In the genomic region with DNA sequence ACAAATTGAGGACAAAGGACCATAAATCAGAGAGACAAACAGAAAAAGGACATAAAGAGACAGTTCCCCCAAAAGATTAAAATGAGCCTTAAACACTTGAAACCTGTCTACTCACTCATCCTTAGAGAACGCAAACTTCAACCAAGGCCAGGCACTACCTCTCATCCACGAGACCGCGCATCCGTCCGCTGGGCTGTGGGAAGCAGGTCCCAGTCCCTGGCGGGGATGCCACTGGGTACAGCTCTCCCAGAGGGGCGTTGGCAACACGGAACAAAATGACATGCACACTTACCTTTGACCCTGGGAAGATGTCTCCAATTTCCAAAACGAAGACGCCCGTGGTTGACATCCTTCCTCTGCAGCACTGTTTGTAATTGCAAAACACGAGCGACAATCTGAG, we compare ENCODE assay signal across 24 cellular contexts. TPM values are rescaled to one million over a fixed set of nuclear protein-coding genes. Genes with fewer than 3 reads are reported as not detected.
DNase-seq lines count a peak whose midpoint lies in the region; ATAC-seq, FAIRE-seq and TF ChIP-seq lines count a peak whose summit lies in the region.
"Had no signal": no experiment of that assay in that cellular context is flagged by ENCODE, and none has a peak within 500 bp of the region (broad histone marks: within the 10 kb centered on the region; RNA-seq: fewer than 3 reads in every experiment).

No MANE protein-coding gene starts in this region.

- intact Hi-C loops in K562 (cut with micrococcal nuclease): no loop called here
- intact Hi-C loops in stomach (cut with DNase I; ENCODE audit: low total_unique reads): no loop called here

- H3K4me1 Mint-ChIP-seq in T-helper 2 cell treated with Interferon-gamma antibody and Interleukin-4, amounts not matched to agents 5 μg/mL and 100 μg/mL, for 36 hours (ENCODE audit: low read depth): no peaks in the 10 kb centered on the region
- H3K4me1 Mint-ChIP-seq: CD14-positive monocyte had no signal

- H3K18ac ChIP-seq in neuronal stem cell (ENCODE audit: low read length): no peak overlapping the region

- no peak overlapping the region for H2AK5ac ChIP-seq in neuronal stem cell (ENCODE audit: low read depth, low read length)

- peaks cover 16% of the 10 kb centered on the region for H3K27me3 Mint-ChIP-seq in T-helper 2 cell treated with Interferon-gamma antibody and Interleukin-4, amounts not matched to agents 5 μg/mL and 100 μg/mL, for 36 hours (ENCODE audit: low read depth)

- TF ChIP-seq EP300 in K562 (IDR thresholded peaks at IDR 0.05; ENCODE audit: low read length): no peak
- TF ChIP-seq EP300 in stomach (IDR thresholded peaks at IDR 0.05): no peak

- ATAC-seq in K562: no peak
- ATAC-seq in activated CD4-positive, CD25-positive, alpha-beta regulatory T cell treated with anti-CD3 and anti-CD28 coated beads, Interleukin-2, amount 50 U/mL, for 24 hours: no peak
- ATAC-seq: A549 had no signal

- H3K23ac ChIP-seq in neuronal stem cell (ENCODE audit: low read depth, low read length, poor library complexity): no peak overlapping the region

- no peak overlapping the region for H2AFZ ChIP-seq in K562 (ENCODE audit: low read depth, low read length)
- H2AFZ ChIP-seq in neuronal stem cell (ENCODE audit: low read length): no peak overlapping the region
- H2AFZ ChIP-seq: GM23248 had no signal

- no peak overlapping the region for H2BK5ac ChIP-seq in neuronal stem cell (ENCODE audit: low read length)

- no peaks in the 10 kb centered on the region for H3K79me1 ChIP-seq in neuronal stem cell (ENCODE audit: low read depth, low read length)

- no peaks in the 10 kb centered on the region for H3K9me1 ChIP-seq in K562 (ENCODE audit: control insufficient read depth, insufficient read depth, low read length)

- H3K4me2 ChIP-seq in K562 (ENCODE audit: insufficient read depth, low read length): no peak overlapping the region
- no peak overlapping the region for H3K4me2 ChIP-seq in neuronal stem cell (ENCODE audit: insufficient read depth, low read length, poor library complexity, severe bottlenecking)
- H3K4me2 ChIP-seq: A549 had no signal

- H4K20me1 ChIP-seq in K562 (replicated peaks; ENCODE audit: control insufficient read depth, insufficient read depth, low read length): peaks cover 11% of the 10 kb centered on the region; the same call in 1 of the 2 replicates
- H4K20me1 ChIP-seq: BLaER1 treated with 17β-estradiol and CSF1 and Interleukin-3, amounts not matched to agents 10 nM and 100 nM had no signal

- no peak overlapping the region for H2BK120ac ChIP-seq in neuronal stem cell (ENCODE audit: low read depth, low read length)

- H3K4me3 Mint-ChIP-seq in T-helper 2 cell treated with Interferon-gamma antibody and Interleukin-4, amounts not matched to agents 5 μg/mL and 100 μg/mL, for 36 hours: no peak overlapping the region
- H3K4me3 Mint-ChIP-seq: CD4-positive, alpha-beta T cell; CD8-positive, alpha-beta memory T cell had no signal

- TF ChIP-seq RAD21 in K562 (CRISPR knock-in tag; conservative IDR thresholded peaks at IDR 0.05 in 1 of 2, IDR thresholded peaks at IDR 0.05 in 1 of 2): no peak

- in situ Hi-C loops in K562 (cut with MboI): no loop called here

- no peaks in the 10 kb centered on the region for H3K36me3 Mint-ChIP-seq in T-helper 2 cell treated with Interferon-gamma antibody and Interleukin-4, amounts not matched to agents 5 μg/mL and 100 μg/mL, for 36 hours (ENCODE audit: low read depth)
- H3K36me3 Mint-ChIP-seq: CD14-positive monocyte; CD8-positive, alpha-beta memory T cell had no signal

- no peak overlapping the region for H4K91ac ChIP-seq in neuronal stem cell (ENCODE audit: low read depth, low read length, poor library complexity)

- WGBS in K562 (ENCODE audit: insufficient coverage, low coverage, missing lambda C conversion rate): 35% methylated on average over 14 of the region's 14 CpGs
- no CpG with 5 or more reads among the region's 14 CpGs for WGBS in neuronal stem cell (ENCODE audit: extremely low coverage in 2 of 2, insufficient read length in 2 of 2, insufficient replicate concordance in 1 of 2), 2 donors
- 76 to 92% (median 82%) methylated on average over 13 to 14 of the region's 14 CpGs for WGBS in stomach, 5 donors

- H3K79me2 ChIP-seq in K562 (ENCODE audit: control insufficient read depth, insufficient read depth, low read length): no peaks in the 10 kb centered on the region

- no peak for TF ChIP-seq CTCF in K562 (IDR thresholded peaks at IDR 0.05 in 2 of 3, conservative IDR thresholded peaks at IDR 0.05 in 1 of 3; ENCODE audit: insufficient read depth in 2 of 3, low read depth in 1 of 3, low read length in 3 of 3)
- no peak for TF ChIP-seq CTCF in stomach (IDR thresholded peaks at IDR 0.05)

- H3K36me3 ChIP-seq in K562 (ENCODE audit: control insufficient read depth, insufficient read depth, low read length): no peaks in the 10 kb centered on the region
- no peaks in the 10 kb centered on the region for H3K36me3 ChIP-seq in neuronal stem cell (replicated peaks in 1 of 2; ENCODE audit: control insufficient read depth in 2 of 2, insufficient read depth in 2 of 2, low read length in 2 of 2)
- no peaks in the 10 kb centered on the region for H3K36me3 ChIP-seq in stomach
- H3K36me3 ChIP-seq: BE2C; BLaER1 treated with 17β-estradiol and CSF1 and Interleukin-3, amounts not matched to agents 10 nM and 100 nM had no signal

- H3K9me3 Mint-ChIP-seq in T-helper 2 cell treated with Interferon-gamma antibody and Interleukin-4, amounts not matched to agents 5 μg/mL and 100 μg/mL, for 36 hours: no peaks in the 10 kb centered on the region
- H3K9me3 Mint-ChIP-seq: CD4-positive, alpha-beta T cell; CD8-positive, alpha-beta memory T cell had no signal

- no peak overlapping the region for H3K14ac ChIP-seq in neuronal stem cell (ENCODE audit: low read length)

- H3K9ac ChIP-seq in K562 (ENCODE audit: insufficient read depth in 1 of 2, low read depth in 2 of 2, low read length in 2 of 2) (no peak overlapping the region), neuronal stem cell (ENCODE audit: low read depth, low read length, poor library complexity) (no peak overlapping the region)
- H3K9ac ChIP-seq: BLaER1 treated with 17β-estradiol and CSF1 and Interleukin-3, amounts not matched to agents 10 nM and 100 nM; GM23248 had no signal

- peaks cover 0 to 3% of the 10 kb centered on the region in 2 experiments; a peak in 1 of 5 replicates for H3K4me1 ChIP-seq in K562 (replicated peaks in 1 of 2; ENCODE audit: control insufficient read depth in 2 of 2, insufficient read depth in 2 of 2, low read length in 2 of 2)
- peaks cover 2 to 7% of the 10 kb centered on the region in 2 donors for H3K4me1 ChIP-seq in neuronal stem cell (ENCODE audit: control insufficient read depth in 2 of 2, insufficient read depth in 1 of 2, low read depth in 1 of 2, low read length in 2 of 2)
- H3K4me1 ChIP-seq in stomach: peaks cover 0 to 9% (median 5%) of the 10 kb centered on the region in 4 donors
- H3K4me1 ChIP-seq: A549, BE2C had no signal

- H2BK15ac ChIP-seq in neuronal stem cell (ENCODE audit: low read length): peak overlapping the region; percentile 18

- no peak for FAIRE-seq in K562 (lab: Jason Lieb, UNC)
- FAIRE-seq: A549, D721Med, GM12891, H1 had no signal

- H3K27me3 ChIP-seq in K562 (ENCODE audit: control insufficient read depth in 2 of 2, insufficient read depth in 2 of 2, low read length in 2 of 2) (peaks cover 50 to 71% of the 10 kb centered on the region in 2 experiments), neuronal stem cell (ENCODE audit: control insufficient read depth in 3 of 3, insufficient read depth in 3 of 3, low read depth in 1 of 3, low read length in 3 of 3) (peaks cover 0 to 38% (median 0%) of the 10 kb centered on the region in 3 experiments), stomach (peaks cover 0 to 17% (median 0%) of the 10 kb centered on the region in 3 donors)
- H3K27me3 ChIP-seq: BE2C had no signal

- no peak overlapping the region for H3K27ac Mint-ChIP-seq in T-helper 2 cell treated with Interferon-gamma antibody and Interleukin-4, amounts not matched to agents 5 μg/mL and 100 μg/mL, for 36 hours
- H3K27ac Mint-ChIP-seq: CD14-positive monocyte; CD4-positive, alpha-beta T cell; CD8-positive, alpha-beta memory T cell had no signal

- CTCF ChIA-PET in K562 (lab: Yijun Ruan, JAX; ENCODE audit: low intra/inter-chr PET ratio): no interaction called here

- BruUV-seq in K562 (replicated peaks; lab: Mats Ljungman, UMichigan): no TSS peak

- no peak for DNase-seq in K562 (ENCODE audit: extremely low read depth in 1 of 4, low spot score in 3 of 4)
- DNase-seq in left kidney (ENCODE audit: low read depth, low spot score): peak; percentile 45
- DNase-seq in neuronal stem cell (ENCODE audit: low spot score): no peak
- DNase-seq in T-helper 2 cell treated with Interferon-gamma antibody and Interleukin-4, amounts not matched to agents 5 μg/mL and 100 μg/mL, for 36 hours (ENCODE audit: low spot score): no peak
- DNase-seq in stomach: no peak
- DNase-seq: 8988T; ACHN; AML-193; BE2C; CD4-positive, alpha-beta T cell; CD8-positive, alpha-beta memory T cell; DMS 273 treated with DMSO at 0.1 percent for 48 hours; DMS53; DMS79 treated with DMSO at 0.1 percent for 48 hours; GF-D8; HCEC 1CT had no signal

- H4K8ac ChIP-seq in neuronal stem cell (ENCODE audit: low read depth, low read length): no peak overlapping the region

- H2BK12ac ChIP-seq in neuronal stem cell (ENCODE audit: low read length): no peak overlapping the region

- POLR2A ChIA-PET in K562 (lab: Yijun Ruan, JAX): interaction anchor here (0.6 kb wide), 1 partner anchor 17 kb away, joined by 3 read pairs; no protein-coding TSS in a partner anchor

- H3K9me3 ChIP-seq in K562 (replicated peaks; ENCODE audit: control insufficient read depth, insufficient read depth, low read depth, low read length): no peaks in the 10 kb centered on the region
- no peaks in the 10 kb centered on the region for H3K9me3 ChIP-seq in neuronal stem cell (replicated peaks in 1 of 2; ENCODE audit: control insufficient read depth in 2 of 2, insufficient read depth in 1 of 2, low read depth in 1 of 2, low read length in 2 of 2)
- no peaks in the 10 kb centered on the region for H3K9me3 ChIP-seq in stomach
- H3K9me3 ChIP-seq: A549, BE2C had no signal

- H3K4me3 ChIP-seq in K562: no peak overlapping the region
- no peak overlapping the region for H3K4me3 ChIP-seq in neuronal stem cell (ENCODE audit: low read length in 2 of 2)
- H3K4me3 ChIP-seq in stomach: no peak overlapping the region
- H3K4me3 ChIP-seq: A549; BLaER1 treated with 17β-estradiol and CSF1 and Interleukin-3, amounts not matched to agents 10 nM and 100 nM; GM23248 had no signal

- TF ChIP-seq POLR2A in K562 (conservative IDR thresholded peaks at IDR 0.05) (no peak), stomach (IDR thresholded peaks at IDR 0.05) (no peak)

- H3K27ac ChIP-seq in K562 (ENCODE audit: extremely low read depth, low read depth, low read length) (no peak overlapping the region), neuronal stem cell (replicated peaks; ENCODE audit: low read length) (no peak overlapping the region), stomach (no peak overlapping the region)
- H3K27ac ChIP-seq: A549; BLaER1 treated with 17β-estradiol and CSF1 and Interleukin-3, amounts not matched to agents 10 nM and 100 nM; GM23248 had no signal

- H3K4ac ChIP-seq in neuronal stem cell (ENCODE audit: low read length): no peak overlapping the region

RNA-seq across cellular contexts. Expression of a gene that starts 16.5 kb away (rescaled TPM):
- total RNA-seq in K562 (2011; cell fraction: chromatin; rRNA removed; ENCODE audit: low replicate concordance): 40.2 and 48.3 TPM in 2 replicates
- total RNA-seq in K562 (2011; cell fraction: nucleolus; rRNA removed): 29.0 and 30.4 TPM in 2 replicates
- total RNA-seq in K562 (2011; cell fraction: nucleoplasm; rRNA removed): 24.6 and 33.4 TPM in 2 replicates
- 7.7 and 9.1 TPM in 2 replicates for total RNA-seq in K562 (2014; rRNA removed)
- total RNA-seq in K562 (2014; rRNA removed; fragmentation: Illumina TruSeq; extraction: Trizol): 8.3 TPM in 2 replicates
- total RNA-seq in K562 (2015; rRNA removed; fragmentation: Illumina TruSeq; extraction: Trizol): 6.4 and 7.1 TPM in 2 replicates
- total RNA-seq in K562 (2021): 12.0 and 16.0 TPM in 2 replicates
- 8.4 and 11.8 TPM in 2 replicates for polyA plus RNA-seq in K562 (2011; rRNA removed)
- 6.6 and 7.4 TPM in 2 replicates for polyA plus RNA-seq in K562 (2011; cell fraction: cytosol; rRNA removed)
- polyA plus RNA-seq in K562 (2011; cell fraction: nucleus; rRNA removed): 15.0 and 23.8 TPM in 2 replicates
- 7.5 and 8.1 TPM in 2 replicates for polyA plus RNA-seq in K562 (2012)
- polyA plus RNA-seq in K562 (2014; fragmentation: Illumina TruSeq; extraction: Trizol): 7.3 and 9.2 TPM in 2 replicates
- 1 to 10 TPM; 7.1 to 8.1 TPM for polyA plus RNA-seq in K562 (2014; fragmentation: Nextera tagmentation; extraction: Ambion mirVana)
- polyA plus RNA-seq in K562 (2014; rRNA removed): 6.7 and 12.8 TPM in 2 replicates
- 10.4 and 16.9 TPM in 2 replicates for polyA minus RNA-seq in K562 (2011; rRNA and poly(A)+ RNA removed)
- 12.7 and 15.3 TPM in 2 replicates for polyA minus RNA-seq in K562 (2011; cell fraction: cytosol; rRNA and poly(A)+ RNA removed)
- polyA minus RNA-seq in K562 (2011; cell fraction: nucleus; rRNA and poly(A)+ RNA removed): 13.3 and 18.3 TPM in 2 replicates
- 5.9 TPM for polyA plus RNA-seq in neuronal stem cell (2013, experiment 1 of 2)
- polyA plus RNA-seq in neuronal stem cell (2013, experiment 2 of 2): 6.1 TPM
- total RNA-seq in stomach: 10 to 100 TPM in 4 of 5 donors, 1 to 10 TPM in 1; 3.2 to 33.9 (median 28.8) TPM
- polyA plus RNA-seq in stomach: 1 to 10 TPM; 5.9 to 6.7 (median 6.6) TPM
